ENCODE assay signal across 11 cellular contexts in the genomic region with DNA sequence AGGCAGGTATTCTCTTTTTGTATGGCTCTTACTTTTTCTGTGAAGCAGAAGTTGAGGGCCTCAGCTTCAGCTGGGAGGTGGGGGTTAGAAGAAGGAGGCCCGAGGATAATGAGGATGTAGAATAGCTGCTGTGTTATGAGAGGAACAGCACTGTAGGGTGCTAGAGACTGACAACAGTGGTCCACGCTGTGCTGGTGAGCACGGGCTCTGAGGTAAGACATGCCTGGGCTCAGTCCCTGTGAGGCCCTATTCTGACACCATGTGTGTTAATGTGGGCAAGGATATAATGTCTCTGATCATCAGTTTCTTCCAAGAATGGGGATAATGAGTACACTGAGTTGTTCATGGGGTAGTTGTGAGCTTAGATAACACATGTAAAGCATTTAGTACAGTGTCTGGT. TPM values are rescaled to one million over a fixed set of nuclear protein-coding genes. Genes with fewer than 3 reads are reported as not detected.
"Had no signal": no experiment of that assay in that cellular context is flagged by ENCODE, and none has a peak within 500 bp of the region (broad histone marks: within the 10 kb centered on the region; RNA-seq: fewer than 3 reads in every experiment).

No MANE protein-coding gene starts in this region.

- H3K9me3 Mint-ChIP-seq: GM23338 had no signal

- H3K27ac ChIP-seq: GM23248 had no signal

- H2AFZ ChIP-seq: GM23248, GM23338 had no signal

- H3K9me3 ChIP-seq: HAP-1 had no signal

- H3K9ac ChIP-seq: GM23248 had no signal

- H3K4me3 Mint-ChIP-seq: GM23338, H9, HFFc6 had no signal

- H3K4me1 ChIP-seq: HAP-1 had no signal

- ATAC-seq: GM23338, HCT116 had no signal

- H3K4me1 Mint-ChIP-seq: GM23338, H9 had no signal

- H3K4me3 ChIP-seq: GM23248, GM23338, HAP-1 had no signal

- DNase-seq: GM23248, GOT3, H7, H9, HCEC 1CT, HFFc6 had no signal

- H3K4me2 ChIP-seq: GM23338 had no signal

- H3K27ac Mint-ChIP-seq: GM23338, H9, HFFc6 had no signal

- H3K36me3 ChIP-seq: HAP-1 had no signal

- FAIRE-seq: H1, H54 had no signal

RNA-seq across cellular contexts. Expression of a gene that starts 55.3 kb away (rescaled TPM):
- total RNA-seq: HFFc6 had no signal
